8 cellular contexts compared by ENCODE assay signal in the genomic region with DNA sequence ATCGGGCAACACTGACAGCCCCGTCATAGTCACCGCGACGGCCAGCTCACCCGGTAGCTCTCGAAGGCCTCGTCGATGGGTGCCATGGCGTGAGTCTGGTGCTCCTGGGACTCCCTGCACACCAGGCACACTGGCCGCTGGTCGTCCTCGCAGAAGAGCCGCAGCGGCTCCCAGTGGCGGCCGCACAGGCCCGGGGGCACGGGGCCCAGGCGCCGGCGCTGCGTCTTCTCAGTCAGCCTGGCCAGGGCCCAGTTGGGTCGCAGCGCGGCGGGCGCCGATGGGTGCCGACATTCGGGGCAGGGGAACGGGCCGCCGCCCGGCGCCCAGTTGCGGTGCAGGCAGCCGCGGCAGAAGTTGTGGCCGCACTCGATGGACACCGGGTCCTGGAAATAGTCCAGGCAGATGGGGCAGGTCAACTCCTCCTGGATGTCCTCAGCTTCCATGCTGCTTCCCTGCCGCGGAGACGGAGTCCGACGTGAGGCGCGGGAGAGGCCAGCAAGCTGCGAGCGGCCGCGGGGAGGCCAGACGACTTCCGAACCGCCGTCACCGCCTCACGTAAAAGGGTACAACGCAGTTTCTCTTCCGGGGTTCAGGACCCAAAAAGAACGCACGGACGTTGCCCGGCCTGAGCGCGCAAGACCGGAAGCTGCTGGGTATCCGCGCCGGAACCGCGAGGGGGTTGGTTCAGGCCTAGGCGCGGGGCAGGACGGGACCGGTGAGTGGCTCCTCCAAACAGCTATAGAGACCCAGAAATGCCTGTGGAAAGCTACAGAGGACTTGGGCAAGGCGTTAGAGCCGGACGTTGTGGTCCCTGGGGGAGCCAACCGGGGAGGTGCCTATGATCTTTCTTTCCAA. TPM values are rescaled to one million over a fixed set of nuclear protein-coding genes. Genes with fewer than 3 reads are reported as not detected.
DNase-seq lines count a peak whose midpoint lies in the region; ATAC-seq, FAIRE-seq and TF ChIP-seq lines count a peak whose summit lies in the region.

Gene TRIM4, minus strand, starts transcription at position 572 of the 855 bp plus-strand sequence. Its CDS starts 129 bp downstream, at position 443.

- no peaks in the 10 kb centered on the region for H3K9me3 ChIP-seq in HAP-1
- H3K9me3 ChIP-seq in SJCRH30 (replicated peaks) = 0 out of 2 replicates have a peak, but pooled peaks cover 3% of the 10 kb centered on the region
- no peaks in the 10 kb centered on the region for H3K9me3 ChIP-seq in osteoblast (ENCODE audit: low read depth, low read length)
- H3K9me3 ChIP-seq in thoracic aorta = no peaks in the 10 kb centered on the region

- peak within 1 kb of the TSS; percentile 92 for H2AFZ ChIP-seq in osteoblast (ENCODE audit: low read length)

- H3K4me2 ChIP-seq in osteoblast (ENCODE audit: insufficient read depth, low read length) = peak within 1 kb of the TSS; percentile 94

- peaks cover 48% of the 10 kb centered on the region for H3K79me2 ChIP-seq in osteoblast (ENCODE audit: insufficient read depth, low read length)

- in situ Hi-C loops in HAP-1 (cut with MboI; ENCODE audit: low sequenced_read_pairs) = no loop called here

- FAIRE-seq in frontal cortex (lab: Jason Lieb, UNC) = no peak

- TF ChIP-seq CTCF in osteoblast (IDR thresholded peaks at IDR 0.05; ENCODE audit: extremely low read depth, low read depth, low read length) = peak; percentile 26
- TF ChIP-seq CTCF in thoracic aorta (IDR thresholded peaks at IDR 0.05) = peak; percentile 32

- H3K4me1 ChIP-seq in HAP-1 (peaks cover 3% of the 10 kb centered on the region), SJCRH30 (peaks cover 7% of the 10 kb centered on the region; the same call in 1 of the 2 replicates), osteoblast (ENCODE audit: insufficient read depth, low read length) (peaks cover 17% of the 10 kb centered on the region), thoracic aorta (ENCODE audit: control insufficient read depth in 1 of 2, low read depth in 2 of 2) (peaks cover 33 to 43% of the 10 kb centered on the region in 2 donors)

- H3K4me3 ChIP-seq in HAP-1 (peak within 1 kb of the TSS; percentile 58), SJCRH30 (peak within 1 kb of the TSS; percentile 74), osteoblast (ENCODE audit: insufficient read depth, low read length) (peak within 1 kb of the TSS; percentile 88), thoracic aorta (peak within 1 kb of the TSS; percentile 96)

- ATAC-seq in thoracic aorta (ENCODE audit: insufficient number of reproducible peaks, low FRiP score, low read depth) = peak; percentile 93

- peak; percentile 89 for DNase-seq in GF-D8 (lab: John Stamatoyannopoulos, UW)
- DNase-seq in HAP-1 (ENCODE audit: low spot score in 2 of 2) = peak; percentile 70 to 87
- DNase-seq in M059J (ENCODE audit: low read depth) = peak; percentile 92
- DNase-seq in SJCRH30 = peak; percentile 92 to 93
- DNase-seq in activated naive CD4-positive, alpha-beta T cell (lab: John Stamatoyannopoulos, UW) = peak; percentile 66 to 84 (median 76)
- peak; percentile 88 to 90 for DNase-seq in frontal cortex (ENCODE audit: low spot score in 2 of 2)
- DNase-seq in osteoblast (ENCODE audit: insufficient read length, low spot score, missing footprints) = peak; percentile 97
- peak; percentile 60 for DNase-seq in thoracic aorta (ENCODE audit: low spot score)

- H4K20me1 ChIP-seq in osteoblast (ENCODE audit: insufficient read depth, low read length) = peaks cover 23% of the 10 kb centered on the region

- H3K36me3 ChIP-seq in HAP-1 (replicated peaks) (no peaks in the 10 kb centered on the region; the same call in 1 of the 2 replicates), SJCRH30 (peaks cover 8% of the 10 kb centered on the region), osteoblast (ENCODE audit: insufficient read depth, low read length) (peaks cover 8% of the 10 kb centered on the region), thoracic aorta (peaks cover 3% of the 10 kb centered on the region)

- H3K27me3 ChIP-seq in HAP-1 (ENCODE audit: low read depth) = no peaks in the 10 kb centered on the region; the same call in 1 of the 2 replicates
- H3K27me3 ChIP-seq in SJCRH30 = no peaks in the 10 kb centered on the region
- H3K27me3 ChIP-seq in osteoblast (ENCODE audit: insufficient read depth, low read length) = no peaks in the 10 kb centered on the region
- no peaks in the 10 kb centered on the region for H3K27me3 ChIP-seq in thoracic aorta (replicated peaks; ENCODE audit: insufficient read depth)

- peak within 1 kb of the TSS; percentile 63 for H3K27ac ChIP-seq in SJCRH30
- H3K27ac ChIP-seq in osteoblast (ENCODE audit: low read depth, low read length) = peak within 1 kb of the TSS; percentile 85
- H3K27ac ChIP-seq in thoracic aorta = peak within 1 kb of the TSS; percentile 95 to 97

RNA-seq across cellular contexts. Expression of gene TRIM4, which starts in this region (rescaled TPM):
- total RNA-seq in M059J (2014; rRNA removed; shearing (Covaris generic)) = 10.3 and 17.8 TPM in 2 replicates
- total RNA-seq in SJCRH30 (2014; rRNA removed; shearing (Covaris generic)) = 16.3 and 18.5 TPM in 2 replicates
- total RNA-seq in frontal cortex = 10.6 TPM
- total RNA-seq in osteoblast = 26.4 and 29.5 TPM in 2 replicates
- total RNA-seq in thoracic aorta = 10 to 100 TPM; 35.2 to 42.5 TPM

Comparison
In these comparisons a context has a peak if more than half of its experiments do, and no peak if none do; other contexts are left out.
1. Peak in every context shown above with its lines: DNase-seq, ATAC-seq, H3K4me3 ChIP-seq and H3K27ac ChIP-seq.